ENCODE assay signal across 8 cellular contexts in the genomic region with DNA sequence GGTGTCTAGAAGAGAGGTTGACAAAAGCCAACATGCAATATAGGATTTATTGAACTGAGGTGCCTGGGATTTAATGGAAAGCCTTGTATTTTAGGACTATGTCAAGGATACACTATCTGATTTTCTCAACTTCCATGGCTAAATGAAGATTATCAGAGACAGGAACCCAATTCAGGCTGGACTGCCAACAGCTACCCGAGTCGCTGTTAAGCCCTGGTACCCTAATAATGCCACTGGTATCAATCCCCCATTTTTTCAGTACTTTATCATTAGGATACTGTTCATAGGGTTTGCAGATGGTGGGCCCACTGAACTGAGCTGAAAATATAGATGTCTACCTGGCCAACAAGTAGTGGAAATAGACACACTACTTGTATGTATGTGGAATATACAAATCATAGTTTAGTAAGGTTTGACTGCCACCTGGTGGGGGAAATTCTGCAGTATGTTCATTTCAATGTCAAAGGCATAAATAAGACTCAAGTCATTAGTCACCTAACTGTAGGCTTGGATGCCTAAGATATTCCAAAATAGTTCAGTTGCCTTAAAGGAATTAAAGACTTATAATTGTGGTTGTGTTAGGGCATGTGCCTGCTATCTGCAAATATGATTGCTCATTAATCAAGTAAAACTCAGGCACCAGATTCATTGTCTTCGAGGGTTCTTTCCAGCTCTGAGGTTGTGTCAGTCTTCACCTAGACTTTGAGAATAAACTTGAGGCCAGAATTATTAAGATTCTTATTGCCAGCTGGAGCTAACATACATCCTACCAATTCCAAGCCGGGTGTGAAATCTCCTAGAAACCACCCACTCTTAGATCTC. TPM values are rescaled to one million over a fixed set of nuclear protein-coding genes. Genes with fewer than 3 reads are reported as not detected.
A peak's percentile ranks its signal among the peaks of the same experiment; 100 is the strongest.
DNase-seq lines count a peak whose midpoint lies in the region; ATAC-seq and TF ChIP-seq lines count a peak whose summit lies in the region.

No MANE protein-coding gene starts in this region.

- H3K9me2 ChIP-seq in SU-DHL-6 (replicated peaks; ENCODE audit: insufficient read depth, low read length), result no peaks in the 10 kb centered on the region

- H4K20me1 ChIP-seq in SU-DHL-6 (ENCODE audit: low read depth, low read length), result no peaks in the 10 kb centered on the region

- ATAC-seq in GM21367 (IDR thresholded peaks at IDR 0.05; ENCODE audit: unreplicated experiment) (peak; percentile 74), HG03280 (IDR thresholded peaks at IDR 0.05; ENCODE audit: unreplicated experiment) (no peak)

- no peak overlapping the region for H3K9ac ChIP-seq in SU-DHL-6 (ENCODE audit: low read length)

- no peak overlapping the region for H3K4me2 ChIP-seq in SU-DHL-6 (ENCODE audit: low read depth, low read length, poor library complexity, severe bottlenecking)

- H3K9me3 ChIP-seq in SU-DHL-6 (ENCODE audit: insufficient read depth, low read length) (no peaks in the 10 kb centered on the region), breast epithelium (no peaks in the 10 kb centered on the region)

- H3K36me3 ChIP-seq in SU-DHL-6 (ENCODE audit: low read length), result no peaks in the 10 kb centered on the region
- no peaks in the 10 kb centered on the region for H3K36me3 ChIP-seq in breast epithelium

- no peak overlapping the region for H2AFZ ChIP-seq in SU-DHL-6 (ENCODE audit: low read depth, low read length, severe bottlenecking)

- TF ChIP-seq RAD21 in Ishikawa (IDR thresholded peaks at IDR 0.05; ENCODE audit: low read depth), result peak; percentile 77

- no peak overlapping the region for H3K27ac ChIP-seq in SU-DHL-6 (ENCODE audit: low read depth, low read length)
- H3K27ac ChIP-seq in breast epithelium, result no peak overlapping the region

- peak; percentile 10 for DNase-seq in GF-D8 (lab: John Stamatoyannopoulos, UW)
- peak; percentile 57 to 69 for DNase-seq in breast epithelium (ENCODE audit: low spot score in 2 of 2)
- DNase-seq in kidney tubule cell (ENCODE audit: low spot score), result peak; percentile 81
- DNase-seq in stimulated activated CD4-positive, alpha-beta T cell treated with anti-CD3 and anti-CD28 coated beads, TNF-alpha, amount 100 ng/mL, for 24 hours (ENCODE audit: low read depth in 3 of 3), result peak; percentile 7 to 42 (median 15)

- TF ChIP-seq CTCF in SU-DHL-6 (IDR thresholded peaks at IDR 0.05; ENCODE audit: insufficient read depth, low read length, poor library complexity, severe bottlenecking) (peak; percentile 30), breast epithelium (IDR thresholded peaks at IDR 0.05) (peak; percentile 16 to 65 (median 61))

- intact Hi-C loops in breast epithelium (cut with DNase I; ENCODE audit: low total_unique reads), result no loop called here

- TF ChIP-seq EP300 in Ishikawa (IDR thresholded peaks at IDR 0.05; ENCODE audit: borderline replicate concordance), result no peak

- H3F3A ChIP-seq in SU-DHL-6 (ENCODE audit: insufficient read depth), result no peaks in the 10 kb centered on the region

- H3K4me3 ChIP-seq in SU-DHL-6 (ENCODE audit: insufficient read depth, low read length, poor library complexity, severe bottlenecking), result no peak overlapping the region
- H3K4me3 ChIP-seq in breast epithelium, result no peak overlapping the region

- H3K79me2 ChIP-seq in SU-DHL-6 (ENCODE audit: insufficient read depth, low read length), result no peaks in the 10 kb centered on the region

- H3K27me3 ChIP-seq in SU-DHL-6 (ENCODE audit: low read length) (no peaks in the 10 kb centered on the region), breast epithelium (no peaks in the 10 kb centered on the region)

- TF ChIP-seq POLR2A in breast epithelium (IDR thresholded peaks at IDR 0.05), result no peak

- no peaks in the 10 kb centered on the region for H3K4me1 ChIP-seq in breast epithelium

TF ChIP-seq in Ishikawa, 13 proteins besides CTCF, POLR2A, EP300 and RAD21:
- no peak for TF ChIP-seq TCF12 (IDR thresholded peaks at IDR 0.05; ENCODE audit: low read depth)
- TF ChIP-seq TEAD4 (IDR thresholded peaks at IDR 0.05), result no peak
- TF ChIP-seq, protein P1, sequence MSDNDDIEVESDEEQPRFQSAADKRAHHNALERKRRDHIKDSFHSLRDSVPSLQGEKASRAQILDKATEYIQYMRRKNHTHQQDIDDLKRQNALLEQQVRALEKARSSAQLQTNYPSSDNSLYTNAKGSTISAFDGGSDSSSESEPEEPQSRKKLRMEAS (IDR thresholded peaks at IDR 0.05), result no peak
- TF ChIP-seq CEBPB (IDR thresholded peaks at IDR 0.05), result no peak

RNA-seq across cellular contexts. Expression of a gene that starts 34.1 kb away (rescaled TPM):
- total RNA-seq in breast epithelium, result not detected

Comparison
In these comparisons a context has a peak if more than half of its experiments do, and no peak if none do; other contexts are left out.
1. DNase-seq: peak in every context shown above with its lines; median percentile 81 in kidney tubule cell; 63 in breast epithelium; 15 in stimulated activated CD4-positive, alpha-beta T cell treated with anti-CD3 and anti-CD28 coated beads, TNF-alpha, amount 100 ng/mL, for 24 hours; 10 in GF-D8.